In genomic region chr10:130000918-130001317, GRCh38 we compare ENCODE assay signal across 33 cellular contexts. TPM values are rescaled to one million over a fixed set of nuclear protein-coding genes. Genes with fewer than 3 reads are reported as not detected.
"Had no signal": no experiment of that assay in that cellular context is flagged by ENCODE, and none has a peak within 500 bp of the region (broad histone marks: within the 10 kb centered on the region; RNA-seq: fewer than 3 reads in every experiment).

No MANE protein-coding gene starts in this region.

- H3K4me3 ChIP-seq: cardiac muscle cell, colonic mucosa, gastrocnemius medialis, heart left ventricle had no signal

- H3K4me1 ChIP-seq: colonic mucosa, foreskin keratinocyte, gastrocnemius medialis, heart left ventricle had no signal

- H3K4me1 Mint-ChIP-seq: activated CD4-positive, alpha-beta T cell treated with anti-CD3 and anti-CD28 coated beads for 36 hours; activated CD4-positive, alpha-beta T cell treated with anti-CD3 and anti-CD28 coated beads, Interleukin-2, amount 10 ng/mL, durations not matched to agents 7 days and 5 days; activated CD8-positive, alpha-beta memory T cell treated with anti-CD3 and anti-CD28 coated beads, Interleukin-2, amount 10 ng/mL, durations not matched to agents 7 days and 5 days; activated naive CD4-positive, alpha-beta T cell treated with anti-CD3 and anti-CD28 coated beads, Interleukin-2, amount 10 ng/mL, durations not matched to agents 7 days and 5 days; activated naive CD8-positive, alpha-beta T cell treated with anti-CD3 and anti-CD28 coated beads, Interleukin-2, amount 10 ng/mL, durations not matched to agents 7 days and 5 days; endodermal cell; T-helper 17 cell had no signal

- H3K36me3 Mint-ChIP-seq: activated CD8-positive, alpha-beta memory T cell treated with anti-CD3 and anti-CD28 coated beads, Interleukin-2, amount 10 ng/mL, durations not matched to agents 7 days and 5 days; activated naive CD4-positive, alpha-beta T cell treated with anti-CD3 and anti-CD28 coated beads, Interleukin-2, amount 10 ng/mL, durations not matched to agents 7 days and 5 days; activated naive CD8-positive, alpha-beta T cell treated with anti-CD3 and anti-CD28 coated beads, Interleukin-2, amount 10 ng/mL, durations not matched to agents 7 days and 5 days had no signal

- DNase-seq: activated CD4-positive, alpha-beta T cell treated with anti-CD3 and anti-CD28 coated beads for 36 hours; activated CD4-positive, alpha-beta T cell treated with anti-CD3 and anti-CD28 coated beads, Interleukin-2, amount 10 ng/mL, durations not matched to agents 7 days and 5 days; activated CD4-positive, alpha-beta T cell treated with anti-CD3 and anti-CD28 coated beads, Interleukin-2, amount 50 U/mL, for 48 hours; activated CD4-positive, CD25-positive, alpha-beta regulatory T cell; activated CD4-positive, CD25-positive, alpha-beta regulatory T cell treated with anti-CD3 and anti-CD28 coated beads, Interleukin-2, amount 50 U/mL, for 72 hours; activated CD8-positive, alpha-beta memory T cell treated with anti-CD3 and anti-CD28 coated beads, Interleukin-2, amount 10 ng/mL, durations not matched to agents 7 days and 5 days; activated CD8-positive, alpha-beta memory T cell treated with anti-CD3 and anti-CD28 coated beads, Interleukin-2, amount 50 U/mL, for 48 hours; activated CD8-positive, alpha-beta T cell treated with anti-CD3 and anti-CD28 coated beads for 36 hours; activated gamma-delta T cell; activated naive CD4-positive, alpha-beta T cell; activated naive CD4-positive, alpha-beta T cell treated with anti-CD3 and anti-CD28 coated beads, Interleukin-2, amount 10 ng/mL, durations not matched to agents 7 days and 5 days; activated naive CD8-positive, alpha-beta T cell treated with anti-CD3 and anti-CD28 coated beads, Interleukin-2, amount 10 ng/mL, durations not matched to agents 7 days and 5 days; activated T-cell treated with anti-CD3 and anti-CD28 coated beads for 4 hours; activated T-cell treated with anti-CD3 and anti-CD28 coated beads, Interleukin-2, amount 50 U/mL, for 24 hours; activated T-cell treated with anti-CD3 and anti-CD28 coated beads, Interleukin-2, amount 50 U/mL, for 72 hours; central memory CD4-positive, alpha-beta T cell; cerebellar nuclear complex; colonic mucosa; effector memory CD4-positive, alpha-beta T cell; endodermal cell; foreskin keratinocyte; gastrocnemius medialis; glutamatergic neuron; heart left ventricle; T-helper 1 cell; T-helper 17 cell; T1000 had no signal

- H3K27ac Mint-ChIP-seq: activated CD4-positive, alpha-beta T cell treated with anti-CD3 and anti-CD28 coated beads for 36 hours; activated CD4-positive, alpha-beta T cell treated with anti-CD3 and anti-CD28 coated beads, Interleukin-2, amount 10 ng/mL, durations not matched to agents 7 days and 5 days; activated CD8-positive, alpha-beta memory T cell treated with anti-CD3 and anti-CD28 coated beads, Interleukin-2, amount 10 ng/mL, durations not matched to agents 7 days and 5 days; activated CD8-positive, alpha-beta T cell treated with anti-CD3 and anti-CD28 coated beads for 36 hours; activated naive CD4-positive, alpha-beta T cell treated with anti-CD3 and anti-CD28 coated beads, Interleukin-2, amount 10 ng/mL, durations not matched to agents 7 days and 5 days; activated naive CD4-positive, alpha-beta T cell treated with anti-CD3 and anti-CD28 coated beads, Interleukin-2, amount 50 U/mL, for 72 hours; activated naive CD8-positive, alpha-beta T cell treated with anti-CD3 and anti-CD28 coated beads, Interleukin-2, amount 10 ng/mL, durations not matched to agents 7 days and 5 days; activated T-cell treated with anti-CD3 and anti-CD28 coated beads, Interleukin-2, amount 50 U/mL, for 24 hours; activated T-cell treated with anti-CD3 and anti-CD28 coated beads, Interleukin-2, amount 50 U/mL, for 72 hours; endodermal cell; T-helper 17 cell; T-helper 2 cell treated with Interferon-gamma antibody and Interleukin-4, amounts not matched to agents 5 μg/mL and 100 μg/mL, for 36 hours had no signal

- H3K27me3 ChIP-seq: colonic mucosa, foreskin keratinocyte, gastrocnemius medialis had no signal

- H3K9me3 Mint-ChIP-seq: activated CD4-positive, alpha-beta T cell treated with anti-CD3 and anti-CD28 coated beads, Interleukin-2, amount 10 ng/mL, durations not matched to agents 7 days and 5 days; activated naive CD4-positive, alpha-beta T cell treated with anti-CD3 and anti-CD28 coated beads, Interleukin-2, amount 10 ng/mL, durations not matched to agents 7 days and 5 days; activated naive CD8-positive, alpha-beta T cell treated with anti-CD3 and anti-CD28 coated beads, Interleukin-2, amount 10 ng/mL, durations not matched to agents 7 days and 5 days; activated T-cell treated with anti-CD3 and anti-CD28 coated beads, Interleukin-2, amount 50 U/mL, for 24 hours; T-helper 2 cell treated with Interferon-gamma antibody and Interleukin-4, amounts not matched to agents 5 μg/mL and 100 μg/mL, for 36 hours had no signal

- H3K27ac ChIP-seq: cardiac muscle cell, colonic mucosa, foreskin keratinocyte, gastrocnemius medialis, heart left ventricle had no signal

- ATAC-seq: activated CD4-positive, alpha-beta T cell treated with anti-CD3 and anti-CD28 coated beads for 36 hours; activated CD8-positive, alpha-beta memory T cell treated with anti-CD3 and anti-CD28 coated beads, Interleukin-2, amount 10 ng/mL, durations not matched to agents 7 days and 5 days; activated CD8-positive, alpha-beta T cell treated with anti-CD3 and anti-CD28 coated beads for 36 hours; activated naive CD4-positive, alpha-beta T cell treated with anti-CD3 and anti-CD28 coated beads, Interleukin-2, amount 50 U/mL, for 72 hours; activated T-cell treated with anti-CD3 and anti-CD28 coated beads, Interleukin-2, amount 50 U/mL, for 72 hours; esophagus mucosa; foreskin keratinocyte; gastrocnemius medialis; heart left ventricle; T-helper 17 cell had no signal

- H3K4me3 Mint-ChIP-seq: activated CD4-positive, alpha-beta T cell treated with anti-CD3 and anti-CD28 coated beads for 36 hours; activated CD4-positive, alpha-beta T cell treated with anti-CD3 and anti-CD28 coated beads, Interleukin-2, amount 10 ng/mL, durations not matched to agents 7 days and 5 days; activated CD8-positive, alpha-beta memory T cell treated with anti-CD3 and anti-CD28 coated beads, Interleukin-2, amount 10 ng/mL, durations not matched to agents 7 days and 5 days; activated CD8-positive, alpha-beta T cell treated with anti-CD3 and anti-CD28 coated beads for 36 hours; activated naive CD4-positive, alpha-beta T cell treated with anti-CD3 and anti-CD28 coated beads, Interleukin-2, amount 10 ng/mL, durations not matched to agents 7 days and 5 days; activated naive CD8-positive, alpha-beta T cell treated with anti-CD3 and anti-CD28 coated beads, Interleukin-2, amount 10 ng/mL, durations not matched to agents 7 days and 5 days; activated T-cell treated with anti-CD3 and anti-CD28 coated beads, Interleukin-2, amount 50 U/mL, for 24 hours; activated T-cell treated with anti-CD3 and anti-CD28 coated beads, Interleukin-2, amount 50 U/mL, for 72 hours; endodermal cell; T-helper 17 cell; T-helper 2 cell treated with Interferon-gamma antibody and Interleukin-4, amounts not matched to agents 5 μg/mL and 100 μg/mL, for 36 hours had no signal

- H3K9me3 ChIP-seq: colonic mucosa, gastrocnemius medialis had no signal

- H3K36me3 ChIP-seq: cardiac muscle cell, colonic mucosa, gastrocnemius medialis, heart left ventricle had no signal

RNA-seq across cellular contexts. Expression of gene EBF3, which starts 36.8 kb away (rescaled TPM):
- total RNA-seq: activated CD4-positive, alpha-beta T cell treated with anti-CD3 and anti-CD28 coated beads for 36 hours; activated CD4-positive, alpha-beta T cell treated with anti-CD3 and anti-CD28 coated beads, Interleukin-2, amount 10 ng/mL, durations not matched to agents 7 days and 5 days; activated CD8-positive, alpha-beta memory T cell treated with anti-CD3 and anti-CD28 coated beads for 36 hours; activated CD8-positive, alpha-beta memory T cell treated with anti-CD3 and anti-CD28 coated beads, Interleukin-2, amount 10 ng/mL, durations not matched to agents 7 days and 5 days; activated CD8-positive, alpha-beta T cell treated with anti-CD3 and anti-CD28 coated beads for 36 hours; activated naive CD4-positive, alpha-beta T cell treated with anti-CD3 and anti-CD28 coated beads, Interleukin-2, amount 50 U/mL, for 72 hours; activated naive CD8-positive, alpha-beta T cell treated with anti-CD3 and anti-CD28 coated beads, Interleukin-2, amount 10 ng/mL, durations not matched to agents 7 days and 5 days; activated T-cell treated with anti-CD3 and anti-CD28 coated beads, Interleukin-2, amount 50 U/mL, for 72 hours; epithelial cell of proximal tubule; T-helper 17 cell had no signal
